36 cellular contexts compared by ENCODE assay signal in genomic region chr12:114450019-114450418, GRCh38. TPM values are rescaled to one million over a fixed set of nuclear protein-coding genes. Genes with fewer than 3 reads are reported as not detected.
"Had no signal": no experiment of that assay in that cellular context is flagged by ENCODE, and none has a peak within 500 bp of the region (broad histone marks: within the 10 kb centered on the region; RNA-seq: fewer than 3 reads in every experiment).

No MANE protein-coding gene starts in this region.

- H3K4me3 ChIP-seq: esophagus squamous epithelium, heart left ventricle had no signal

- DNase-seq: activated CD4-positive, alpha-beta memory T cell treated with anti-CD3 and anti-CD28 coated beads for 36 hours; activated CD4-positive, alpha-beta T cell treated with anti-CD3 and anti-CD28 coated beads for 36 hours; activated CD4-positive, alpha-beta T cell treated with anti-CD3 and anti-CD28 coated beads, Interleukin-2, amount 10 ng/mL, durations not matched to agents 24 days and 14 days; activated CD4-positive, CD25-positive, alpha-beta regulatory T cell; activated CD4-positive, CD25-positive, alpha-beta regulatory T cell treated with anti-CD3 and anti-CD28 coated beads, Interleukin-2, amount 50 U/mL, for 72 hours; activated CD8-positive, alpha-beta memory T cell treated with anti-CD3 and anti-CD28 coated beads, Interleukin-2, amount 10 ng/mL, durations not matched to agents 7 days and 5 days; activated CD8-positive, alpha-beta memory T cell treated with anti-CD3 and anti-CD28 coated beads, Interleukin-2, amount 50 U/mL, for 4 hours; activated CD8-positive, alpha-beta T cell treated with anti-CD3 and anti-CD28 coated beads, Interleukin-2, amount 10 ng/mL, durations not matched to agents 7 days and 5 days; activated gamma-delta T cell; activated naive CD4-positive, alpha-beta T cell; activated naive CD4-positive, alpha-beta T cell treated with anti-CD3 and anti-CD28 coated beads, Interleukin-2, amount 10 ng/mL, durations not matched to agents 7 days and 5 days; activated naive CD8-positive, alpha-beta T cell treated with anti-CD3 and anti-CD28 coated beads, Interleukin-2, amount 10 ng/mL, durations not matched to agents 7 days and 5 days; activated T-cell treated with anti-CD3 and anti-CD28 coated beads, Interleukin-2, amount 50 U/mL, for 1 hour; activated T-cell treated with anti-CD3 and anti-CD28 coated beads, Interleukin-2, amount 50 U/mL, for 72 hours; anterior cingulate cortex; brain microvascular endothelial cell; cortex of kidney; dermis blood vessel endothelial cell; effector CD4-positive, alpha-beta T cell; effector memory CD8-positive, alpha-beta T cell; esophagus squamous epithelium; foreskin melanocyte; heart left ventricle; T-helper 1 cell; T-helper 17 cell; T1000 had no signal

- H3K27ac Mint-ChIP-seq: activated CD4-positive, alpha-beta memory T cell treated with anti-CD3 and anti-CD28 coated beads for 36 hours; activated CD4-positive, alpha-beta T cell treated with anti-CD3 and anti-CD28 coated beads for 36 hours; activated CD4-positive, alpha-beta T cell treated with anti-CD3 and anti-CD28 coated beads, Interleukin-2, amount 10 ng/mL, durations not matched to agents 24 days and 14 days; activated CD8-positive, alpha-beta memory T cell treated with anti-CD3 and anti-CD28 coated beads, Interleukin-2, amount 10 ng/mL, durations not matched to agents 7 days and 5 days; activated CD8-positive, alpha-beta T cell treated with anti-CD3 and anti-CD28 coated beads, Interleukin-2, amount 10 ng/mL, durations not matched to agents 7 days and 5 days; activated naive CD4-positive, alpha-beta T cell treated with anti-CD3 and anti-CD28 coated beads, Interleukin-2, amount 10 ng/mL, durations not matched to agents 7 days and 5 days; activated naive CD4-positive, alpha-beta T cell treated with anti-CD3 and anti-CD28 coated beads, Interleukin-2, amount 50 U/mL, for 72 hours; activated naive CD8-positive, alpha-beta T cell treated with anti-CD3 and anti-CD28 coated beads, Interleukin-2, amount 10 ng/mL, durations not matched to agents 7 days and 5 days; activated T-cell treated with anti-CD3 and anti-CD28 coated beads, Interleukin-2, amount 50 U/mL, for 72 hours; effector memory CD8-positive, alpha-beta T cell; T-helper 17 cell; T-helper 2 cell treated with Interferon-gamma antibody and Interleukin-4, amounts not matched to agents 5 μg/mL and 100 μg/mL, for 36 hours had no signal

- H3K36me3 ChIP-seq: brain microvascular endothelial cell, esophagus squamous epithelium, heart left ventricle had no signal

- H3K9me3 Mint-ChIP-seq: activated CD4-positive, alpha-beta memory T cell treated with anti-CD3 and anti-CD28 coated beads for 36 hours; activated CD4-positive, alpha-beta T cell treated with anti-CD3 and anti-CD28 coated beads, Interleukin-2, amount 10 ng/mL, durations not matched to agents 24 days and 14 days; activated naive CD4-positive, alpha-beta T cell treated with anti-CD3 and anti-CD28 coated beads, Interleukin-2, amount 10 ng/mL, durations not matched to agents 7 days and 5 days; activated naive CD4-positive, alpha-beta T cell treated with anti-CD3 and anti-CD28 coated beads, Interleukin-2, amount 50 U/mL, for 72 hours; activated naive CD8-positive, alpha-beta T cell treated with anti-CD3 and anti-CD28 coated beads, Interleukin-2, amount 10 ng/mL, durations not matched to agents 7 days and 5 days; activated T-cell treated with anti-CD3 and anti-CD28 coated beads, Interleukin-2, amount 50 U/mL, for 72 hours; effector memory CD8-positive, alpha-beta T cell; T-helper 2 cell treated with Interferon-gamma antibody and Interleukin-4, amounts not matched to agents 5 μg/mL and 100 μg/mL, for 36 hours had no signal

- H3K27ac ChIP-seq: brain microvascular endothelial cell, epithelial cell of prostate, esophagus squamous epithelium had no signal

- H3K4me3 Mint-ChIP-seq: activated CD4-positive, alpha-beta memory T cell treated with anti-CD3 and anti-CD28 coated beads for 36 hours; activated CD4-positive, alpha-beta T cell treated with anti-CD3 and anti-CD28 coated beads for 36 hours; activated CD4-positive, alpha-beta T cell treated with anti-CD3 and anti-CD28 coated beads, Interleukin-2, amount 10 ng/mL, durations not matched to agents 24 days and 14 days; activated CD8-positive, alpha-beta memory T cell treated with anti-CD3 and anti-CD28 coated beads, Interleukin-2, amount 10 ng/mL, durations not matched to agents 7 days and 5 days; activated CD8-positive, alpha-beta T cell treated with anti-CD3 and anti-CD28 coated beads, Interleukin-2, amount 10 ng/mL, durations not matched to agents 7 days and 5 days; activated naive CD4-positive, alpha-beta T cell treated with anti-CD3 and anti-CD28 coated beads, Interleukin-2, amount 10 ng/mL, durations not matched to agents 7 days and 5 days; activated naive CD8-positive, alpha-beta T cell treated with anti-CD3 and anti-CD28 coated beads, Interleukin-2, amount 10 ng/mL, durations not matched to agents 7 days and 5 days; activated T-cell treated with anti-CD3 and anti-CD28 coated beads, Interleukin-2, amount 50 U/mL, for 72 hours; effector memory CD8-positive, alpha-beta T cell; T-helper 17 cell; T-helper 2 cell treated with Interferon-gamma antibody and Interleukin-4, amounts not matched to agents 5 μg/mL and 100 μg/mL, for 36 hours had no signal

- H3K9me3 ChIP-seq: esophagus squamous epithelium, heart left ventricle had no signal

- ATAC-seq: activated CD4-positive, alpha-beta T cell treated with anti-CD3 and anti-CD28 coated beads for 36 hours; activated CD8-positive, alpha-beta memory T cell treated with anti-CD3 and anti-CD28 coated beads, Interleukin-2, amount 10 ng/mL, durations not matched to agents 7 days and 5 days; activated CD8-positive, alpha-beta T cell treated with anti-CD3 and anti-CD28 coated beads, Interleukin-2, amount 10 ng/mL, durations not matched to agents 7 days and 5 days; activated naive CD4-positive, alpha-beta T cell treated with anti-CD3 and anti-CD28 coated beads, Interleukin-2, amount 50 U/mL, for 72 hours; activated T-cell treated with anti-CD3 and anti-CD28 coated beads, Interleukin-2, amount 50 U/mL, for 72 hours; effector memory CD8-positive, alpha-beta T cell; T-helper 17 cell had no signal

- FAIRE-seq: astrocyte, bronchial epithelial cell, colon, endometrium, endothelial cell of umbilical vein had no signal

- H3K36me3 Mint-ChIP-seq: activated CD4-positive, alpha-beta memory T cell treated with anti-CD3 and anti-CD28 coated beads for 36 hours; activated CD8-positive, alpha-beta memory T cell treated with anti-CD3 and anti-CD28 coated beads, Interleukin-2, amount 10 ng/mL, durations not matched to agents 7 days and 5 days; activated naive CD4-positive, alpha-beta T cell treated with anti-CD3 and anti-CD28 coated beads, Interleukin-2, amount 10 ng/mL, durations not matched to agents 7 days and 5 days; activated naive CD8-positive, alpha-beta T cell treated with anti-CD3 and anti-CD28 coated beads, Interleukin-2, amount 10 ng/mL, durations not matched to agents 7 days and 5 days had no signal

- H3K4me1 Mint-ChIP-seq: activated CD4-positive, alpha-beta T cell treated with anti-CD3 and anti-CD28 coated beads for 36 hours; activated CD4-positive, alpha-beta T cell treated with anti-CD3 and anti-CD28 coated beads, Interleukin-2, amount 10 ng/mL, durations not matched to agents 24 days and 14 days; activated CD8-positive, alpha-beta memory T cell treated with anti-CD3 and anti-CD28 coated beads, Interleukin-2, amount 10 ng/mL, durations not matched to agents 7 days and 5 days; activated naive CD4-positive, alpha-beta T cell treated with anti-CD3 and anti-CD28 coated beads, Interleukin-2, amount 10 ng/mL, durations not matched to agents 7 days and 5 days; activated naive CD8-positive, alpha-beta T cell treated with anti-CD3 and anti-CD28 coated beads, Interleukin-2, amount 10 ng/mL, durations not matched to agents 7 days and 5 days; T-helper 17 cell had no signal

RNA-seq across cellular contexts. Expression of gene TBX5, which starts 44.1 kb away (rescaled TPM):
- total RNA-seq: activated CD4-positive, alpha-beta memory T cell treated with anti-CD3 and anti-CD28 coated beads for 36 hours; activated CD4-positive, alpha-beta T cell treated with anti-CD3 and anti-CD28 coated beads for 36 hours; activated CD4-positive, alpha-beta T cell treated with anti-CD3 and anti-CD28 coated beads, Interleukin-2, amount 10 ng/mL, durations not matched to agents 24 days and 14 days; activated CD8-positive, alpha-beta memory T cell treated with anti-CD3 and anti-CD28 coated beads for 36 hours; activated CD8-positive, alpha-beta memory T cell treated with anti-CD3 and anti-CD28 coated beads, Interleukin-2, amount 10 ng/mL, durations not matched to agents 7 days and 5 days; activated CD8-positive, alpha-beta T cell treated with anti-CD3 and anti-CD28 coated beads, Interleukin-2, amount 10 ng/mL, durations not matched to agents 7 days and 5 days; activated naive CD4-positive, alpha-beta T cell treated with anti-CD3 and anti-CD28 coated beads, Interleukin-2, amount 50 U/mL, for 72 hours; activated naive CD8-positive, alpha-beta T cell treated with anti-CD3 and anti-CD28 coated beads, Interleukin-2, amount 10 ng/mL, durations not matched to agents 7 days and 5 days; activated T-cell treated with anti-CD3 and anti-CD28 coated beads, Interleukin-2, amount 50 U/mL, for 72 hours; astrocyte; bronchial epithelial cell; chondrocyte; dermis blood vessel endothelial cell; endothelial cell of umbilical vein; T-helper 17 cell had no signal
- polyA plus RNA-seq: endothelial cell of umbilical vein had no signal
